In genomic region chr19:58042709-58043340, GRCh38 we compare ENCODE assay signal across 28 cellular contexts. TPM values are rescaled to one million over a fixed set of nuclear protein-coding genes. Genes with fewer than 3 reads are reported as not detected.
DNase-seq lines count a peak whose midpoint lies in the region; ATAC-seq, FAIRE-seq and TF ChIP-seq lines count a peak whose summit lies in the region.
"Had no signal": no experiment of that assay in that cellular context is flagged by ENCODE, and none has a peak within 500 bp of the region (broad histone marks: within the 10 kb centered on the region; RNA-seq: fewer than 3 reads in every experiment).

No MANE protein-coding gene starts in this region.

- TF ChIP-seq CTCF in left ventricle myocardium inferior (IDR thresholded peaks at IDR 0.05; ENCODE audit: borderline replicate concordance) (peak; percentile 28), kidney (IDR thresholded peaks at IDR 0.05; ENCODE audit: borderline replicate concordance, extremely low read depth, insufficient read depth) (peak; percentile 10), thyroid gland (IDR thresholded peaks at IDR 0.05) (peak in 4 of 6 experiments; percentile 27 to 53 (median 46))

- H3K4me1 ChIP-seq in left ventricle myocardium inferior (no peaks in the 10 kb centered on the region), kidney (ENCODE audit: control insufficient read depth in 1 of 2, insufficient read depth in 1 of 2, low read depth in 1 of 2, low read length in 2 of 2) (no peaks in the 10 kb centered on the region), thyroid gland (peaks cover 0 to 5% of the 10 kb centered on the region in 2 donors)
- H3K4me1 ChIP-seq: A549, right lobe of liver, upper lobe of left lung had no signal

- ATAC-seq in Right ventricle myocardium inferior: no peak
- ATAC-seq: A549; right lobe of liver; stimulated activated effector memory CD8-positive, alpha-beta T cell treated with anti-CD3 and anti-CD28 coated beads, Interleukin-12 subunit alpha, Interleukin-12 subunit beta, amount 100 ng/mL, for 72 hours had no signal

- H3K27me3 ChIP-seq in left ventricle myocardium inferior (ENCODE audit: low read depth) (peaks cover 3% of the 10 kb centered on the region), thyroid gland (no peaks in the 10 kb centered on the region)
- H3K27me3 ChIP-seq: right lobe of liver, upper lobe of left lung had no signal

- no peak for FAIRE-seq in kidney (lab: Jason Lieb, UNC)
- FAIRE-seq: A549, colon had no signal

- H3K4me3 ChIP-seq in left ventricle myocardium inferior (no peak overlapping the region), kidney (ENCODE audit: low read length in 2 of 2) (no peak overlapping the region), thyroid gland (replicated peaks in 1 of 3) (no peak overlapping the region)
- H3K4me3 ChIP-seq: A549, right lobe of liver, upper lobe of left lung had no signal

- no peaks in the 10 kb centered on the region for H3K36me3 ChIP-seq in left ventricle myocardium inferior
- H3K36me3 ChIP-seq in kidney (ENCODE audit: control insufficient read depth in 1 of 2, insufficient read depth in 2 of 2, low read length in 2 of 2): no peaks in the 10 kb centered on the region
- no peaks in the 10 kb centered on the region for H3K36me3 ChIP-seq in thyroid gland
- H3K36me3 ChIP-seq: right lobe of liver, upper lobe of left lung, WERI-Rb-1 had no signal

- H3K9ac ChIP-seq in kidney (ENCODE audit: low read length in 2 of 2): no peak overlapping the region

- TF ChIP-seq POLR2A in thyroid gland (IDR thresholded peaks at IDR 0.05): no peak

- intact Hi-C loops in left ventricle myocardium inferior (cut with micrococcal nuclease) (no loop called here), Right ventricle myocardium inferior (cut with DNase I) (no loop called here), kidney (cut with DNase I) (no loop called here), thyroid gland (cut with DNase I) (no loop called here)

- H3K27ac ChIP-seq in left ventricle myocardium inferior (replicated peaks) (no peak overlapping the region), kidney (ENCODE audit: low read depth in 2 of 2, low read length in 2 of 2) (no peak overlapping the region), thyroid gland (no peak overlapping the region)
- H3K27ac ChIP-seq: A549, epithelial cell of prostate, right lobe of liver, upper lobe of left lung, WERI-Rb-1 had no signal

- peaks cover 82% of the 10 kb centered on the region for H3K9me3 ChIP-seq in left ventricle myocardium inferior (replicated peaks)
- peaks cover 0 to 10% of the 10 kb centered on the region in 2 donors for H3K9me3 ChIP-seq in kidney (ENCODE audit: control insufficient read depth in 1 of 2, low read length in 2 of 2)
- no peaks in the 10 kb centered on the region for H3K9me3 ChIP-seq in thyroid gland
- H3K9me3 ChIP-seq: right lobe of liver had no signal

- 34 to 35% methylated on average over 26 to 27 of the region's 42 CpGs for WGBS in thyroid gland, 2 donors

- DNase-seq in left ventricle myocardium inferior (no peak), Right ventricle myocardium inferior (ENCODE audit: missing footprints) (no peak), kidney (no peak), thyroid gland (peak; percentile 58), T-helper 1 cell (no peak)
- no peak for DNase-seq in activated effector memory CD4-positive, alpha-beta T cell treated with anti-CD3 and anti-CD28 coated beads, Interleukin-2, amount 50 U/mL, for 16 hours
- DNase-seq: activated naive CD4-positive, alpha-beta T cell treated with anti-CD3 and anti-CD28 coated beads, Interleukin-2, amount 50 U/mL, for 16 hours; AML-193; anterior cingulate cortex; CD4-positive, alpha-beta memory T cell; effector CD4-positive, alpha-beta T cell; kidney glomerular epithelial cell; mammary epithelial cell; NCI-H1694; NCI-H510A treated with DMSO at 0.1 percent for 48 hours; SHP77 treated with DMSO at 0.1 percent for 48 hours; stimulated activated CD4-positive, alpha-beta T cell treated with anti-CD3 and anti-CD28 coated beads, Interleukin-4, amount 100 ng/mL, for 24 hours; substantia nigra; T-helper 9 cell; WERI-Rb-1 had no signal

RNA-seq across cellular contexts. Expression of gene ZSCAN1, which starts 9.0 kb away (rescaled TPM):
- total RNA-seq in left ventricle myocardium inferior: not detected
- total RNA-seq in Right ventricle myocardium inferior: not detected
- 0.98 TPM for total RNA-seq in kidney
- 2.8 TPM for polyA plus RNA-seq in kidney (ENCODE audit: insufficient read depth, low read depth, low replicate concordance)
- 1 to 10 TPM in 3 of 4 donors, under 1 TPM in 1; 0.88 to 7.5 (median 3.4) TPM for total RNA-seq in thyroid gland
- total RNA-seq: CD4-positive, alpha-beta memory T cell; H4; mammary epithelial cell; posterior vena cava; right lobe of liver had no signal
- polyA plus RNA-seq: A549; CD4-positive, alpha-beta memory T cell; mammary epithelial cell had no signal

RNA-seq across cellular contexts. Expression of gene ZNF135, which starts 16.3 kb away (rescaled TPM):
- total RNA-seq in left ventricle myocardium inferior (3.8 TPM), Right ventricle myocardium inferior (3.7 TPM), kidney (9.7 TPM), thyroid gland (10 to 100 TPM; 12.6 to 22.9 (median 18.1) TPM)
- 5.6 TPM for polyA plus RNA-seq in kidney (ENCODE audit: insufficient read depth, low read depth, low replicate concordance)
- total RNA-seq: H4 had no signal
- polyA plus RNA-seq: A549 had no signal

RNA-seq across cellular contexts. Expression of gene ZNF606, which starts 40.2 kb away (rescaled TPM):
- total RNA-seq in left ventricle myocardium inferior: 13.7 TPM
- 11.8 TPM for total RNA-seq in Right ventricle myocardium inferior
- 23.0 TPM for total RNA-seq in kidney
- polyA plus RNA-seq in kidney (ENCODE audit: insufficient read depth, low read depth, low replicate concordance): 7.2 TPM
- total RNA-seq in thyroid gland: 10 to 100 TPM; 30.2 to 60.4 (median 38.6) TPM

RNA-seq across cellular contexts. Expression of gene ZSCAN18, which starts 55.2 kb away (rescaled TPM):
- total RNA-seq in left ventricle myocardium inferior (76.1 TPM), Right ventricle myocardium inferior (65.8 TPM), kidney (103 TPM), thyroid gland (100 to 1,000 TPM; 129 to 150 (median 132) TPM)
- polyA plus RNA-seq in kidney (ENCODE audit: insufficient read depth, low read depth, low replicate concordance): 73.2 TPM

Comparison
In these comparisons a context has a peak if more than half of its experiments do, and no peak if none do; other contexts are left out.
1. DNase-seq: peak in thyroid gland (2 of 2); none in left ventricle myocardium inferior (single experiment), Right ventricle myocardium inferior (single experiment), kidney (single experiment), T-helper 1 cell (0 of 5) and activated effector memory CD4-positive, alpha-beta T cell treated with anti-CD3 and anti-CD28 coated beads, Interleukin-2, amount 50 U/mL, for 16 hours (single experiment).
2. Peak in every context shown above with its lines, with median percentiles within 50 percentile points of each other: CTCF ChIP-seq.